ENCODE assay signal across 18 cellular contexts in genomic region chr21:43294194-43294902, GRCh38.
"Had no signal": no experiment of that assay in that cellular context is flagged by ENCODE, and none has a peak within 500 bp of the region (broad histone marks: within the 10 kb centered on the region; RNA-seq: fewer than 3 reads in every experiment).

No MANE protein-coding gene starts in this region.

- H3K9me3 ChIP-seq: gastrocnemius medialis, lower lobe of right lung, uterus had no signal

- ATAC-seq: activated CD8-positive, alpha-beta T cell treated with anti-CD3 and anti-CD28 coated beads for 36 hours; activated T-helper 17 cell treated with anti-CD3 and anti-CD28 coated beads, Interleukin-2, amount 50 U/mL, for 72 hours; gastrocnemius medialis; lower lobe of right lung; naive thymus-derived CD8-positive, alpha-beta T cell; stimulated activated naive CD8-positive, alpha-beta T cell treated with anti-CD3 and anti-CD28 coated beads, Interleukin-15, Interleukin-2, amounts not matched to agents 100 U/mL and 50 U/mL, for 24 hours; T-cell had no signal

- H3K27me3 ChIP-seq: brain microvascular endothelial cell, uterus had no signal

- H3K36me3 ChIP-seq: brain microvascular endothelial cell, gastrocnemius medialis, lower lobe of right lung, tibial artery, uterus had no signal

- DNase-seq: activated CD4-positive, alpha-beta T cell treated with anti-CD3 and anti-CD28 coated beads for 48 hours; activated CD4-positive, CD25-positive, alpha-beta regulatory T cell; activated CD8-positive, alpha-beta T cell treated with anti-CD3 and anti-CD28 coated beads for 36 hours; activated naive CD4-positive, alpha-beta T cell treated with anti-CD3 and anti-CD28 coated beads for 36 hours; activated T-cell treated with anti-CD3 and anti-CD28 coated beads, Interleukin-2, amount 50 U/mL, for 1 hour; brain microvascular endothelial cell; cerebellar nuclear complex; cortex of kidney; gastrocnemius medialis; lower lobe of right lung; retina; stimulated activated naive CD8-positive, alpha-beta T cell treated with anti-CD3 and anti-CD28 coated beads, Interleukin-15, Interleukin-2, amounts not matched to agents 100 U/mL and 50 U/mL, for 24 hours; substantia nigra; T-cell; tibial artery; uterus had no signal

- H3K27ac ChIP-seq: brain microvascular endothelial cell, gastrocnemius medialis, lower lobe of right lung, tibial artery, uterus had no signal

- H3K4me3 ChIP-seq: gastrocnemius medialis, lower lobe of right lung, tibial artery, uterus had no signal

- H3K4me1 ChIP-seq: gastrocnemius medialis, lower lobe of right lung, tibial artery, uterus had no signal
